Comparison of ENCODE assay signal across 8 cellular contexts in genomic region chr22:31289335-31289734, GRCh38. TPM values are rescaled to one million over a fixed set of nuclear protein-coding genes. Genes with fewer than 3 reads are reported as not detected.
DNase-seq lines count a peak whose midpoint lies in the region; ATAC-seq and TF ChIP-seq lines count a peak whose summit lies in the region.

No MANE protein-coding gene starts in this region.

- H3K36me3 ChIP-seq in prostate gland = no peaks in the 10 kb centered on the region

- DNase-seq in DMS153 treated with DMSO at 0.1 percent for 48 hours (lab: John Stamatoyannopoulos, UW; ENCODE audit: unreplicated experiment) (peak; percentile 68), NCI-H2029 treated with DMSO at 0.1 percent for 48 hours (lab: John Stamatoyannopoulos, UW) (peak; percentile 49), chondrocyte (ENCODE audit: low spot score) (peak; percentile 60), prostate gland (ENCODE audit: low spot score) (no peak), kidney glomerular epithelial cell (lab: John Stamatoyannopoulos, UW) (no peak), SW 1271 (lab: John Stamatoyannopoulos, UW) (no peak)

- TF ChIP-seq CTCF in chondrocyte (IDR thresholded peaks at IDR 0.05) = no peak
- TF ChIP-seq CTCF in prostate gland (IDR thresholded peaks at IDR 0.05) = no peak

- H3K9me3 ChIP-seq in prostate gland = no peaks in the 10 kb centered on the region

- peak overlapping the region; percentile 85 to 91 for H3K27ac ChIP-seq in prostate gland

- H3K4me3 Mint-ChIP-seq in chondrocyte (ENCODE audit: unreplicated experiment) = no peak overlapping the region

- no peaks in the 10 kb centered on the region for H3K27me3 Mint-ChIP-seq in chondrocyte (ENCODE audit: low read depth)

- no peak overlapping the region for H3K4me3 ChIP-seq in prostate gland

- TF ChIP-seq POLR2A in prostate gland (IDR thresholded peaks at IDR 0.05) = no peak

- intact Hi-C loops in prostate gland (cut with DNase I) = no loop called here

- H3K4me1 Mint-ChIP-seq in chondrocyte (ENCODE audit: low read depth) = peaks cover 32% of the 10 kb centered on the region

- H3K27ac Mint-ChIP-seq in chondrocyte (ENCODE audit: unreplicated experiment) = no peak overlapping the region

- WGBS in prostate gland = 79% methylated on average over 13 of the region's 13 CpGs

- peaks cover 3% of the 10 kb centered on the region for H3K36me3 Mint-ChIP-seq in chondrocyte (ENCODE audit: low read depth)

- no peaks in the 10 kb centered on the region for H3K4me1 ChIP-seq in prostate gland (replicated peaks)

- no peak for ATAC-seq in GM18867 (IDR thresholded peaks at IDR 0.05; ENCODE audit: unreplicated experiment)
- no peak for ATAC-seq in GM21367 (IDR thresholded peaks at IDR 0.05; ENCODE audit: unreplicated experiment)

- no peaks in the 10 kb centered on the region for H3K9me3 Mint-ChIP-seq in chondrocyte (ENCODE audit: low read depth)

- H3K27me3 ChIP-seq in prostate gland (replicated peaks; ENCODE audit: insufficient read depth) = no peaks in the 10 kb centered on the region

RNA-seq across cellular contexts. Expression of gene PIK3IP1, which starts 3.0 kb away (rescaled TPM):
- total RNA-seq in chondrocyte (5.0 to 6.8 TPM (median 5.6 TPM) in 3 replicates), prostate gland (100 to 1,000 TPM in 1 of 2 donors, 10 to 100 TPM in 1; 25.6 to 124 TPM)

RNA-seq across cellular contexts. Expression of gene PATZ1, which starts 56.8 kb away (rescaled TPM):
- 18.6 to 19.9 TPM (median 18.9 TPM) in 3 replicates for total RNA-seq in chondrocyte
- total RNA-seq in prostate gland = 10 to 100 TPM; 38.5 to 58.4 TPM

Comparison
In these comparisons a context has a peak if more than half of its experiments do, and no peak if none do; other contexts are left out.
1. DNase-seq: peak in DMS153 treated with DMSO at 0.1 percent for 48 hours (single experiment), NCI-H2029 treated with DMSO at 0.1 percent for 48 hours (single experiment) and chondrocyte (single experiment); none in prostate gland (single experiment), kidney glomerular epithelial cell (single experiment) and SW 1271 (0 of 2).